Comparison of ENCODE assay signal across 29 cellular contexts in the genomic region with DNA sequence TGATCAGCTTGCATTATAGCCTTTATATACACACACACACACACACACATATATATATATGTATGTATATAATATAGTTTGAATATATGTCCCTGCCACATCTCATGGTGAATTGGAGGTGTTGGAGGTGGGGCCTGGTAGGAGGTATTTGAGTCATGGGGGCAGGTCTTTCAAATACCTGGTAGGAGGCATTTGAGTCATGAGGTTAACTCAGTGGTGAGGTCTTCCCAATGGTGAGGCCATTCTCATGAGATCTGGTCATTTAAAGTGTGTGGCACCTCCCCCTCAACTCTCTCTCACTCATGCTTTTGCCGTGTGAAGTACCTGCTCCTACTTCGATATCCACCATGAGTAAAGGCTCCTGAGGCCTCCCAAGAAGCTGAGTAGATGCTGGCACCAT. TPM values are rescaled to one million over a fixed set of nuclear protein-coding genes. Genes with fewer than 3 reads are reported as not detected.
DNase-seq lines count a peak whose midpoint lies in the region; ATAC-seq, FAIRE-seq and TF ChIP-seq lines count a peak whose summit lies in the region.
"Had no signal": no experiment of that assay in that cellular context is flagged by ENCODE, and none has a peak within 500 bp of the region (broad histone marks: within the 10 kb centered on the region; RNA-seq: fewer than 3 reads in every experiment).

No MANE protein-coding gene starts in this region.

- TF ChIP-seq POLR2A in GM12878 (IDR thresholded peaks at IDR 0.05; ENCODE audit: low read depth, low read length): no peak

- H3K27ac ChIP-seq in GM12878 (ENCODE audit: control insufficient read depth, insufficient read depth) (no peak overlapping the region), heart right ventricle (no peak overlapping the region)
- H3K27ac ChIP-seq: BLaER1 had no signal

- intact Hi-C loops in activated CD8-positive, alpha-beta T cell treated with anti-CD3 and anti-CD28 coated beads for 36 hours (cut with micrococcal nuclease): no loop called here
- intact Hi-C loops in GM12878 (cut with micrococcal nuclease; ENCODE audit: unreplicated experiment): no loop called here
- intact Hi-C loops in heart right ventricle (cut with DNase I): no loop called here

- RAD21 ChIA-PET in GM12878 (lab: Charles Lee; ENCODE audit: unreplicated experiment): no interaction called here

- H3K9me3 ChIP-seq in GM12878 (replicated peaks; ENCODE audit: control insufficient read depth, insufficient read depth, low read length) (no peaks in the 10 kb centered on the region), heart right ventricle (no peaks in the 10 kb centered on the region)
- H3K9me3 ChIP-seq: BE2C, BLaER1 had no signal

- POLR2A ChIA-PET in activated CD8-positive, alpha-beta T cell treated with anti-CD3 and anti-CD28 coated beads for 36 hours (lab: Charles Lee): no interaction called here
- POLR2A ChIA-PET in activated CD8-positive, alpha-beta T cell treated with anti-CD3 and anti-CD28 coated beads, Interleukin-2, amount 10 ng/mL, durations not matched to agents 7 days and 5 days (lab: Charles Lee): interaction anchor here (0.6 kb wide), 1 partner anchor 77 kb away, joined by 3 read pairs; no protein-coding TSS in a partner anchor
- POLR2A ChIA-PET in GM12878 (lab: Charles Lee): no interaction called here

- H3K27ac Mint-ChIP-seq in activated CD8-positive, alpha-beta T cell treated with anti-CD3 and anti-CD28 coated beads for 36 hours: no peak overlapping the region
- H3K27ac Mint-ChIP-seq in activated CD8-positive, alpha-beta T cell treated with anti-CD3 and anti-CD28 coated beads, Interleukin-2, amount 10 ng/mL, durations not matched to agents 7 days and 5 days: no peak overlapping the region
- no peak overlapping the region for H3K27ac Mint-ChIP-seq in activated naive CD4-positive, alpha-beta T cell treated with anti-CD3 and anti-CD28 coated beads, Interleukin-2, amount 50 U/mL, for 72 hours
- H3K27ac Mint-ChIP-seq: CD14-positive monocyte; CD4-positive, alpha-beta memory T cell; CD4-positive, CD25-positive, alpha-beta regulatory T cell; CD8-positive, alpha-beta memory T cell had no signal

- no TSS peak for BruUV-seq in GM12878 (replicated peaks; lab: Mats Ljungman, UMichigan)

- no peak for TF ChIP-seq CTCF in activated CD8-positive, alpha-beta T cell treated with anti-CD3 and anti-CD28 coated beads for 36 hours (IDR thresholded peaks at IDR 0.05)
- TF ChIP-seq CTCF in GM12878 (IDR thresholded peaks at IDR 0.05 in 2 of 3, conservative IDR thresholded peaks at IDR 0.05 in 1 of 3; ENCODE audit: control insufficient read depth in 2 of 3, extremely low read depth in 1 of 3, insufficient read depth in 1 of 3, low read depth in 3 of 3, low read length in 3 of 3): no peak
- TF ChIP-seq CTCF in heart right ventricle (IDR thresholded peaks at IDR 0.05): no peak

- no peaks in the 10 kb centered on the region for H3K36me3 ChIP-seq in GM12878 (ENCODE audit: control insufficient read depth in 2 of 2, insufficient read depth in 2 of 2, low read length in 1 of 2)
- H3K36me3 ChIP-seq in heart right ventricle: no peaks in the 10 kb centered on the region
- H3K36me3 ChIP-seq: BE2C, BLaER1 had no signal

- ATAC-seq in activated CD8-positive, alpha-beta T cell treated with anti-CD3 and anti-CD28 coated beads for 36 hours: peak; percentile 58
- no peak for ATAC-seq in activated CD8-positive, alpha-beta T cell treated with anti-CD3 and anti-CD28 coated beads, Interleukin-2, amount 10 ng/mL, durations not matched to agents 7 days and 5 days
- ATAC-seq in activated naive CD4-positive, alpha-beta T cell treated with anti-CD3 and anti-CD28 coated beads, Interleukin-2, amount 50 U/mL, for 72 hours: peak; percentile 31 to 47
- ATAC-seq in GM12878: peak; percentile 27; the same call in 2 of the 3 replicates
- ATAC-seq in heart right ventricle: no peak
- no peak for ATAC-seq in GM18909 (IDR thresholded peaks at IDR 0.05; ENCODE audit: poor library complexity, unreplicated experiment)

- no peak overlapping the region for H3K9ac ChIP-seq in GM12878 (ENCODE audit: control insufficient read depth, insufficient read depth, low read length)
- H3K9ac ChIP-seq: BLaER1 had no signal

- FAIRE-seq in GM12878 (lab: Jason Lieb, UNC): no peak
- FAIRE-seq: A204.1, GM12891 had no signal

- no peak for TF ChIP-seq RAD21 in GM12878 (IDR thresholded peaks at IDR 0.05; ENCODE audit: insufficient read depth, low read depth, low read length)

- H3K79me2 ChIP-seq in GM12878 (ENCODE audit: control insufficient read depth, insufficient read depth, low read length): no peaks in the 10 kb centered on the region

- H3K27me3 ChIP-seq in GM12878 (replicated peaks in 1 of 2; ENCODE audit: control insufficient read depth in 2 of 2, insufficient read depth in 2 of 2, low read length in 1 of 2): no peaks in the 10 kb centered on the region
- H3K27me3 ChIP-seq in heart right ventricle: no peaks in the 10 kb centered on the region
- H3K27me3 ChIP-seq: BE2C, BLaER1 had no signal

- SMC1A ChIA-PET in GM12878 (lab: Charles Lee; ENCODE audit: uncharacterized antibody, unreplicated experiment): no interaction called here

- H3K4me3 Mint-ChIP-seq in activated CD8-positive, alpha-beta T cell treated with anti-CD3 and anti-CD28 coated beads for 36 hours: no peak overlapping the region
- H3K4me3 Mint-ChIP-seq in activated CD8-positive, alpha-beta T cell treated with anti-CD3 and anti-CD28 coated beads, Interleukin-2, amount 10 ng/mL, durations not matched to agents 7 days and 5 days: no peak overlapping the region
- H3K4me3 Mint-ChIP-seq: CD14-positive monocyte; CD4-positive, alpha-beta memory T cell; CD4-positive, CD25-positive, alpha-beta regulatory T cell; CD8-positive, alpha-beta memory T cell had no signal

- no peak for TF ChIP-seq EP300 in GM12878 (IDR thresholded peaks at IDR 0.05; ENCODE audit: borderline replicate concordance in 1 of 2, control insufficient read depth in 1 of 2, low read depth in 2 of 2, low read length in 2 of 2)

- no peaks in the 10 kb centered on the region for H3K36me3 Mint-ChIP-seq in activated CD8-positive, alpha-beta T cell treated with anti-CD3 and anti-CD28 coated beads for 36 hours (ENCODE audit: low read depth)
- H3K36me3 Mint-ChIP-seq in activated CD8-positive, alpha-beta T cell treated with anti-CD3 and anti-CD28 coated beads, Interleukin-2, amount 10 ng/mL, durations not matched to agents 7 days and 5 days (ENCODE audit: low read depth): no peaks in the 10 kb centered on the region
- H3K36me3 Mint-ChIP-seq in activated naive CD4-positive, alpha-beta T cell treated with anti-CD3 and anti-CD28 coated beads, Interleukin-2, amount 50 U/mL, for 72 hours: no peaks in the 10 kb centered on the region
- H3K36me3 Mint-ChIP-seq: CD14-positive monocyte; CD4-positive, alpha-beta memory T cell; CD4-positive, CD25-positive, alpha-beta regulatory T cell; CD8-positive, alpha-beta memory T cell had no signal

- no peaks in the 10 kb centered on the region for H3K9me3 Mint-ChIP-seq in activated CD8-positive, alpha-beta T cell treated with anti-CD3 and anti-CD28 coated beads for 36 hours
- no peaks in the 10 kb centered on the region for H3K9me3 Mint-ChIP-seq in activated CD8-positive, alpha-beta T cell treated with anti-CD3 and anti-CD28 coated beads, Interleukin-2, amount 10 ng/mL, durations not matched to agents 7 days and 5 days (ENCODE audit: insufficient read depth)
- peaks cover 0 to 3% of the 10 kb centered on the region in 2 donors for H3K9me3 Mint-ChIP-seq in activated naive CD4-positive, alpha-beta T cell treated with anti-CD3 and anti-CD28 coated beads, Interleukin-2, amount 50 U/mL, for 72 hours
- H3K9me3 Mint-ChIP-seq: CD4-positive, alpha-beta memory T cell had no signal

- 33% methylated on average over 2 of the region's 2 CpGs for WGBS in GM12878 (ENCODE audit: insufficient coverage, insufficient replicate concordance, low lambda C conversion rate, missing lambda C conversion rate)
- 94 to 96% methylated on average over 2 of the region's 2 CpGs for WGBS in heart right ventricle, 2 donors

- no peak for DNase-seq in activated CD8-positive, alpha-beta T cell treated with anti-CD3 and anti-CD28 coated beads for 36 hours
- DNase-seq in activated CD8-positive, alpha-beta T cell treated with anti-CD3 and anti-CD28 coated beads, Interleukin-2, amount 10 ng/mL, durations not matched to agents 7 days and 5 days: no peak
- DNase-seq in activated naive CD4-positive, alpha-beta T cell treated with anti-CD3 and anti-CD28 coated beads, Interleukin-2, amount 50 U/mL, for 72 hours (ENCODE audit: low spot score in 2 of 2): no peak
- DNase-seq in activated naive CD4-positive, alpha-beta T cell treated with Interleukin-2 at 50 U/mL for 16 hours: no peak
- DNase-seq in GM12878 (ENCODE audit: low read depth, low spot score) (no peak), kidney tubule cell (ENCODE audit: low spot score) (peak; percentile 17), heart right ventricle (no peak)
- DNase-seq: 8988T; ACHN; BE2C; C1 segment of cervical spinal cord; CD4-positive, alpha-beta memory T cell; CD4-positive, CD25-positive, alpha-beta regulatory T cell; CD8-positive, alpha-beta memory T cell; COR-L47; DMS 273 treated with DMSO at 0.1 percent for 48 hours; DMS153; DMS53; DMS79; DND-41; EL; GDM1 had no signal

- H3K4me1 Mint-ChIP-seq in activated CD8-positive, alpha-beta T cell treated with anti-CD3 and anti-CD28 coated beads for 36 hours (ENCODE audit: low read depth): peaks cover 5% of the 10 kb centered on the region
- H3K4me1 Mint-ChIP-seq in activated CD8-positive, alpha-beta T cell treated with anti-CD3 and anti-CD28 coated beads, Interleukin-2, amount 10 ng/mL, durations not matched to agents 7 days and 5 days (ENCODE audit: low read depth): no peaks in the 10 kb centered on the region
- H3K4me1 Mint-ChIP-seq: CD14-positive monocyte; CD4-positive, alpha-beta memory T cell; CD4-positive, CD25-positive, alpha-beta regulatory T cell; CD8-positive, alpha-beta memory T cell had no signal

- in situ Hi-C loops in GM12878 (cut with MboI): no loop called here

- no peak overlapping the region for H2AFZ ChIP-seq in GM12878 (ENCODE audit: control insufficient read depth, low read depth, low read length)

- H3K4me1 ChIP-seq in GM12878 (ENCODE audit: control insufficient read depth, insufficient read depth, low read length) (no peaks in the 10 kb centered on the region; the same call in 1 of the 2 replicates), heart right ventricle (no peaks in the 10 kb centered on the region)
- H3K4me1 ChIP-seq: BE2C, BLaER1 had no signal

- no peak overlapping the region for H3K4me3 ChIP-seq in GM12878
- no peak overlapping the region for H3K4me3 ChIP-seq in heart right ventricle
- H3K4me3 ChIP-seq: BLaER1 had no signal

- no peak overlapping the region for H3K4me2 ChIP-seq in GM12878 (ENCODE audit: control insufficient read depth, insufficient read depth)
- H3K4me2 ChIP-seq: BLaER1 had no signal

- no peaks in the 10 kb centered on the region for H4K20me1 ChIP-seq in GM12878 (ENCODE audit: control insufficient read depth, insufficient read depth)
- H4K20me1 ChIP-seq: BLaER1 had no signal

- CTCF ChIA-PET in activated CD8-positive, alpha-beta T cell treated with anti-CD3 and anti-CD28 coated beads for 36 hours (lab: Charles Lee): no interaction called here
- CTCF ChIA-PET in activated CD8-positive, alpha-beta T cell treated with anti-CD3 and anti-CD28 coated beads, Interleukin-2, amount 10 ng/mL, durations not matched to agents 7 days and 5 days (lab: Charles Lee): no interaction called here
- CTCF ChIA-PET in GM12878 (lab: Yijun Ruan, JAX): no interaction called here

- peaks cover 8% of the 10 kb centered on the region for H3K27me3 Mint-ChIP-seq in activated CD8-positive, alpha-beta T cell treated with anti-CD3 and anti-CD28 coated beads for 36 hours
- H3K27me3 Mint-ChIP-seq in activated CD8-positive, alpha-beta T cell treated with anti-CD3 and anti-CD28 coated beads, Interleukin-2, amount 10 ng/mL, durations not matched to agents 7 days and 5 days (ENCODE audit: low read depth): peaks cover 3% of the 10 kb centered on the region

RNA-seq across cellular contexts. Expression of a gene that starts 27.5 kb away (rescaled TPM):
- 1 to 10 TPM; 7.6 to 7.9 TPM for total RNA-seq in activated CD8-positive, alpha-beta T cell treated with anti-CD3 and anti-CD28 coated beads for 36 hours
- 1 to 10 TPM; 4.8 TPM for total RNA-seq in activated CD8-positive, alpha-beta T cell treated with anti-CD3 and anti-CD28 coated beads, Interleukin-2, amount 10 ng/mL, durations not matched to agents 7 days and 5 days
- total RNA-seq in activated naive CD4-positive, alpha-beta T cell treated with anti-CD3 and anti-CD28 coated beads, Interleukin-2, amount 50 U/mL, for 72 hours: 10 to 100 TPM; 21.3 to 37.0 TPM
- total RNA-seq in GM12878 (2013; cell fraction: nucleolus; rRNA removed): 109 and 115 TPM in 2 replicates
- total RNA-seq in GM12878 (2014; rRNA removed) (5.7 and 6.8 TPM in 2 replicates), GM12878 (2014; rRNA removed; fragmentation: Illumina TruSeq; extraction: Trizol) (7.9 and 9.6 TPM in 2 replicates), GM12878 (2021) (10.3 and 11.0 TPM in 2 replicates), heart right ventricle (10 to 100 TPM; 15.6 to 25.5 (median 19.3) TPM)
- polyA plus RNA-seq in GM12878 (2011; ENCODE audit: low read depth): 5.9 TPM
- polyA plus RNA-seq in GM12878 (2011; rRNA removed) (8.6 and 8.7 TPM in 2 replicates), GM12878 (2014; fragmentation: Illumina TruSeq; extraction: Trizol) (9.1 and 10.4 TPM in 2 replicates), GM12878 (2014; fragmentation: Nextera tagmentation; extraction: Ambion mirVana) (1 to 10 TPM; 4.2 to 7.9 TPM), GM12878 (2014; rRNA removed) (4.8 and 10.3 TPM in 2 replicates), GM12878 (2016; fragmentation: Nextera tagmentation; extraction: Ambion mirVana) (10 to 100 TPM; 14.6 to 14.9 TPM), heart right ventricle (10 to 100 TPM in 1 of 2 donors, 1 to 10 TPM in 1; 4.7 to 11.6 TPM)
- polyA plus RNA-seq in GM12878 (2011; cell fraction: cytosol; rRNA removed): 12.2 and 13.7 TPM in 2 replicates
- polyA plus RNA-seq in GM12878 (2011; cell fraction: nucleus; rRNA removed): 15.3 and 21.1 TPM in 2 replicates
- 10.1 and 12.8 TPM in 2 replicates for polyA plus RNA-seq in GM12878 (2012)
- polyA minus RNA-seq in GM12878 (2011; rRNA and poly(A)+ RNA removed): 12.5 and 19.7 TPM in 2 replicates
- 4.0 and 12.1 TPM in 2 replicates for polyA minus RNA-seq in GM12878 (2011; cell fraction: cytosol; rRNA and poly(A)+ RNA removed)
- polyA minus RNA-seq in GM12878 (2011; cell fraction: nucleus; rRNA and poly(A)+ RNA removed): 53.4 and 85.3 TPM in 2 replicates
- total RNA-seq: A673, Daoy had no signal

Comparison
In these comparisons a context has a peak if more than half of its experiments do, and no peak if none do; other contexts are left out.
1. ATAC-seq: peak in activated CD8-positive, alpha-beta T cell treated with anti-CD3 and anti-CD28 coated beads for 36 hours (single experiment), activated naive CD4-positive, alpha-beta T cell treated with anti-CD3 and anti-CD28 coated beads, Interleukin-2, amount 50 U/mL, for 72 hours (2 of 2) and GM12878 (single experiment); none in activated CD8-positive, alpha-beta T cell treated with anti-CD3 and anti-CD28 coated beads, Interleukin-2, amount 10 ng/mL, durations not matched to agents 7 days and 5 days (single experiment), heart right ventricle (0 of 8) and GM18909 (single experiment).